1 cellular context compared by ENCODE assay signal in genomic region chr10:96998329-96998888, GRCh38.
TF ChIP-seq lines count a peak whose summit lies in the region.

No MANE protein-coding gene starts in this region.

TF ChIP-seq in liver, 16 proteins besides CTCF, POLR2A, EP300 and RAD21 (continued from another document):
- TF ChIP-seq FOXA1 (IDR thresholded peaks at IDR 0.05) = no peak
